In genomic region chr11:114082767-114083181, GRCh38 we compare ENCODE assay signal across 1 cellular context.
TF ChIP-seq lines count a peak whose summit lies in the region.

No MANE protein-coding gene starts in this region.

TF ChIP-seq in HepG2, 621 proteins besides CTCF, POLR2A, EP300 and RAD21 (continued from another document):
- no peak for TF ChIP-seq ZNF784 (CRISPR knock-in tag; IDR thresholded peaks at IDR 0.05; ENCODE audit: borderline replicate concordance)
- TF ChIP-seq HNRNPL (IDR thresholded peaks at IDR 0.05; ENCODE audit: low read depth, low read length): peak; percentile 92
- TF ChIP-seq BRCA1 (CRISPR knock-in tag; IDR thresholded peaks at IDR 0.05): no peak
- TF ChIP-seq CEBPB (IDR thresholded peaks at IDR 0.05; ENCODE audit: borderline replicate concordance, low read depth, low read length): peak; percentile 40; the same call in 1 of the 2 replicates
- no peak for TF ChIP-seq ZNF256 (CRISPR knock-in tag; conservative IDR thresholded peaks at IDR 0.05)
- TF ChIP-seq ZNF232 (CRISPR knock-in tag; IDR thresholded peaks at IDR 0.05; ENCODE audit: borderline replicate concordance): no peak
